20 cellular contexts compared by ENCODE assay signal in genomic region chr1:53661496-53661895, GRCh38.
A peak's percentile ranks its signal among the peaks of the same experiment; 100 is the strongest.
DNase-seq lines count a peak whose midpoint lies in the region; ATAC-seq and TF ChIP-seq lines count a peak whose summit lies in the region.
"Had no signal": no experiment of that assay in that cellular context is flagged by ENCODE, and none has a peak within 500 bp of the region (broad histone marks: within the 10 kb centered on the region; RNA-seq: fewer than 3 reads in every experiment).

No MANE protein-coding gene starts in this region.

- H3K4me3 ChIP-seq in right atrium auricular region (no peak overlapping the region), osteoblast (ENCODE audit: insufficient read depth, low read length) (no peak overlapping the region), spleen (no peak overlapping the region)
- H3K4me3 ChIP-seq in naive thymus-derived CD4-positive, alpha-beta T cell (ENCODE audit: low read length) = no peak overlapping the region
- H3K4me3 ChIP-seq: BLaER1, GM23338 had no signal

- POLR2A ChIA-PET in naive thymus-derived CD4-positive, alpha-beta T cell (lab: Charles Lee) = no interaction called here

- TF ChIP-seq CTCF in right atrium auricular region (IDR thresholded peaks at IDR 0.05) (no peak), chondrocyte (IDR thresholded peaks at IDR 0.05) (no peak), osteoblast (IDR thresholded peaks at IDR 0.05; ENCODE audit: extremely low read depth, low read depth, low read length) (no peak), spleen (IDR thresholded peaks at IDR 0.05 in 8 of 11, conservative IDR thresholded peaks at IDR 0.05 in 3 of 11) (no peak)

- no peak for ATAC-seq in left cardiac atrium
- ATAC-seq in naive thymus-derived CD4-positive, alpha-beta T cell = no peak
- ATAC-seq in left colon = no peak
- no peak for ATAC-seq in HG03571 (IDR thresholded peaks at IDR 0.05; ENCODE audit: unreplicated experiment)
- ATAC-seq: CD8-positive, alpha-beta T cell; GM23338; HCT116 had no signal

- peaks cover 82% of the 10 kb centered on the region for H4K20me1 ChIP-seq in osteoblast (ENCODE audit: insufficient read depth, low read length)
- H4K20me1 ChIP-seq: BLaER1 had no signal

- H3K4me3 Mint-ChIP-seq in chondrocyte (ENCODE audit: unreplicated experiment) = no peak overlapping the region
- no peak overlapping the region for H3K4me3 Mint-ChIP-seq in naive thymus-derived CD4-positive, alpha-beta T cell
- H3K4me3 Mint-ChIP-seq: B cell; CD4-positive, CD25-positive, alpha-beta regulatory T cell; CD8-positive, alpha-beta T cell; GM23338; H9 had no signal

- DNase-seq in left cardiac atrium = peak; percentile 7
- DNase-seq in right atrium auricular region (ENCODE audit: low spot score) = no peak
- DNase-seq in chondrocyte (ENCODE audit: low spot score) = peak; percentile 89
- peak; percentile 67 for DNase-seq in osteoblast (ENCODE audit: insufficient read length, low spot score, missing footprints)
- peak; percentile 62 for DNase-seq in spleen
- DNase-seq in naive thymus-derived CD4-positive, alpha-beta T cell = no peak
- DNase-seq in left colon = no peak
- DNase-seq: CD4-positive, CD25-positive, alpha-beta regulatory T cell; CD8-positive, alpha-beta T cell; DMS 273 treated with DMSO at 0.1 percent for 48 hours; DMS79; GF-D8; H9 had no signal

- no peaks in the 10 kb centered on the region for H3K9me3 ChIP-seq in right atrium auricular region
- no peaks in the 10 kb centered on the region for H3K9me3 ChIP-seq in osteoblast (ENCODE audit: low read depth, low read length)
- H3K9me3 ChIP-seq in spleen = no peaks in the 10 kb centered on the region
- H3K9me3 ChIP-seq in naive thymus-derived CD4-positive, alpha-beta T cell (ENCODE audit: control insufficient read depth in 2 of 3, low read length in 3 of 3) = no peaks in the 10 kb centered on the region
- H3K9me3 ChIP-seq: BLaER1 had no signal

- H3K36me3 Mint-ChIP-seq in chondrocyte (ENCODE audit: low read depth) = no peaks in the 10 kb centered on the region
- no peaks in the 10 kb centered on the region for H3K36me3 Mint-ChIP-seq in naive thymus-derived CD4-positive, alpha-beta T cell
- H3K36me3 Mint-ChIP-seq: CD4-positive, CD25-positive, alpha-beta regulatory T cell; CD8-positive, alpha-beta T cell had no signal

- H3K27me3 ChIP-seq in right atrium auricular region (no peaks in the 10 kb centered on the region), osteoblast (ENCODE audit: insufficient read depth, low read length) (peaks cover 10% of the 10 kb centered on the region), spleen (replicated peaks in 1 of 7) (peaks cover 0 to 15% (median 0%) of the 10 kb centered on the region in 7 donors)
- H3K27me3 ChIP-seq in naive thymus-derived CD4-positive, alpha-beta T cell (ENCODE audit: control insufficient read depth in 2 of 2, insufficient read depth in 2 of 2, low read length in 2 of 2) = no peaks in the 10 kb centered on the region
- H3K27me3 ChIP-seq: BLaER1 had no signal

- no peaks in the 10 kb centered on the region for H3K9me3 Mint-ChIP-seq in chondrocyte (ENCODE audit: low read depth)
- H3K9me3 Mint-ChIP-seq in naive thymus-derived CD4-positive, alpha-beta T cell = peaks cover 0 to 1% (median 0%) of the 10 kb centered on the region in 11 donors
- H3K9me3 Mint-ChIP-seq: CD4-positive, CD25-positive, alpha-beta regulatory T cell; CD8-positive, alpha-beta T cell; GM23338; H9 had no signal

- CTCF ChIA-PET in naive thymus-derived CD4-positive, alpha-beta T cell (lab: Charles Lee) = no interaction called here

- H3K4me1 Mint-ChIP-seq in chondrocyte (ENCODE audit: low read depth) = peaks cover 35% of the 10 kb centered on the region
- H3K4me1 Mint-ChIP-seq in naive thymus-derived CD4-positive, alpha-beta T cell = peaks cover 0 to 2% (median 0%) of the 10 kb centered on the region in 7 donors
- H3K4me1 Mint-ChIP-seq: B cell had no signal

- no peaks in the 10 kb centered on the region for H3K4me1 ChIP-seq in right atrium auricular region
- H3K4me1 ChIP-seq in osteoblast (ENCODE audit: insufficient read depth, low read length) = peaks cover 7% of the 10 kb centered on the region
- no peaks in the 10 kb centered on the region for H3K4me1 ChIP-seq in spleen
- no peaks in the 10 kb centered on the region for H3K4me1 ChIP-seq in naive thymus-derived CD4-positive, alpha-beta T cell (ENCODE audit: control insufficient read depth in 2 of 2, insufficient read depth in 2 of 2, low read length in 2 of 2)

- H2AFZ ChIP-seq in osteoblast (ENCODE audit: low read length) = no peak overlapping the region
- H2AFZ ChIP-seq: GM23338 had no signal

- no peak overlapping the region for H3K4me2 ChIP-seq in osteoblast (ENCODE audit: insufficient read depth, low read length)
- H3K4me2 ChIP-seq: BLaER1, GM23338 had no signal

- H3K27ac ChIP-seq in right atrium auricular region = no peak overlapping the region
- H3K27ac ChIP-seq in osteoblast (ENCODE audit: low read depth, low read length) = no peak overlapping the region
- H3K27ac ChIP-seq in spleen = no peak overlapping the region
- no peak overlapping the region for H3K27ac ChIP-seq in naive thymus-derived CD4-positive, alpha-beta T cell (ENCODE audit: low read depth, low read length)
- H3K27ac ChIP-seq: 22Rv1, BLaER1, C4-2B had no signal

- intact Hi-C loops in left cardiac atrium (cut with DNase I) (no loop called here), spleen (cut with DNase I; ENCODE audit: low total_unique reads) (no loop called here), left colon (cut with DNase I, micrococcal nuclease) (no loop called here)
- intact Hi-C loops in naive thymus-derived CD4-positive, alpha-beta T cell (cut with micrococcal nuclease) = no loop called here

- H3K36me3 ChIP-seq in right atrium auricular region (no peaks in the 10 kb centered on the region), osteoblast (ENCODE audit: insufficient read depth, low read length) (no peaks in the 10 kb centered on the region), spleen (no peaks in the 10 kb centered on the region)
- H3K36me3 ChIP-seq in naive thymus-derived CD4-positive, alpha-beta T cell (ENCODE audit: control insufficient read depth in 2 of 3, insufficient read depth in 3 of 3, low read length in 3 of 3) = no peaks in the 10 kb centered on the region
- H3K36me3 ChIP-seq: BLaER1 had no signal

- no peaks in the 10 kb centered on the region for H3K79me2 ChIP-seq in osteoblast (ENCODE audit: insufficient read depth, low read length)

- WGBS in spleen, 5 donors = 82 to 91% (median 87%) methylated on average over 8 of the region's 8 CpGs

- H3K27me3 Mint-ChIP-seq in chondrocyte (ENCODE audit: low read depth) = no peaks in the 10 kb centered on the region
- H3K27me3 Mint-ChIP-seq in naive thymus-derived CD4-positive, alpha-beta T cell = peaks cover 0 to 10% (median 7%) of the 10 kb centered on the region in 5 donors
- H3K27me3 Mint-ChIP-seq: CD4-positive, CD25-positive, alpha-beta regulatory T cell had no signal

- H3K27ac Mint-ChIP-seq in chondrocyte (ENCODE audit: unreplicated experiment) = no peak overlapping the region
- H3K27ac Mint-ChIP-seq in naive thymus-derived CD4-positive, alpha-beta T cell = no peak overlapping the region
- H3K27ac Mint-ChIP-seq: B cell; CD4-positive, CD25-positive, alpha-beta regulatory T cell; CD8-positive, alpha-beta T cell; GM23338 had no signal

- no peak for TF ChIP-seq POLR2A in spleen (IDR thresholded peaks at IDR 0.05)

Comparison
In these comparisons a context has a peak if more than half of its experiments do, and no peak if none do; other contexts are left out.
1. DNase-seq: peak in left cardiac atrium (single experiment), chondrocyte (single experiment), osteoblast (single experiment) and spleen (single experiment); none in right atrium auricular region (single experiment), naive thymus-derived CD4-positive, alpha-beta T cell (0 of 9) and left colon (0 of 2).